ENCODE assay signal across 35 cellular contexts in the genomic region with DNA sequence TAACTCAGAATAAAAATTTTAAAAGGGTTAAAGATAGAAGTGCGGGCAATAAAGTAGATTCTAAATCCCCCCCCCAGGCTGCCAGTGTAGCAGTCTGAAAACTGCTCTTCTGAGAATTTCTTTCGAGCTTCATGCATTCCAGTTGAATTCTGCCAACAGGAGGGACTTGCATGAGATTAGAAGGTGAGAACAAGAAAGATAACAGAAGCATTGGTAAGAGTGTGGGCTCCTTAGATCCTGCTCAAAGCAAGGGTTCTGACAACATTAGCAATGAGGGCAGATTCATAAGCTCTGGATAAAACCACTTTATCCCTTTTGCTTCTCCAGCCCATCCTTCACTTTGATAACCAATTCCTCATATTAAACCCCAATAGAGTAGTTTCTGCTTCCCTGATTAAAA.
DNase-seq lines count a peak whose midpoint lies in the region; ATAC-seq and TF ChIP-seq lines count a peak whose summit lies in the region.
"Had no signal": no experiment of that assay in that cellular context is flagged by ENCODE, and none has a peak within 500 bp of the region (broad histone marks: within the 10 kb centered on the region; RNA-seq: fewer than 3 reads in every experiment).

No MANE protein-coding gene starts in this region.

- H3K4me2 ChIP-seq in GM23338 (no peak overlapping the region), mesendoderm (ENCODE audit: low read length) (no peak overlapping the region), neural progenitor cell (peak overlapping the region; percentile 17)
- H3K4me2 ChIP-seq: A549; BLaER1; BLaER1 treated with 17β-estradiol and CSF1 and Interleukin-3, amounts not matched to agents 10 nM and 100 nM had no signal

- H3K4me1 ChIP-seq in GM23338 (ENCODE audit: insufficient read depth), result peaks cover 9% of the 10 kb centered on the region
- peaks cover 5% of the 10 kb centered on the region for H3K4me1 ChIP-seq in mesendoderm (ENCODE audit: control insufficient read depth, low read depth, low read length)
- peaks cover 53% of the 10 kb centered on the region for H3K4me1 ChIP-seq in neural progenitor cell
- H3K4me1 ChIP-seq: A549; BE2C; BLaER1; BLaER1 treated with 17β-estradiol and CSF1 and Interleukin-3, amounts not matched to agents 10 nM and 100 nM; Caco-2 had no signal

- no peak overlapping the region for H4K8ac ChIP-seq in mesendoderm (ENCODE audit: low read depth, low read length)

- no peak for DNase-seq in GM23338 (ENCODE audit: low spot score)
- peak; percentile 53 for DNase-seq in NCI-H226
- peak; percentile 88 for DNase-seq in mesendoderm
- no peak for DNase-seq in neural progenitor cell (ENCODE audit: low spot score)
- no peak for DNase-seq in putamen (ENCODE audit: low spot score)
- DNase-seq in RKO (ENCODE audit: low spot score), result no peak
- no peak for DNase-seq in activated CD8-positive, alpha-beta memory T cell treated with anti-CD3 and anti-CD28 coated beads, Interleukin-2, amount 50 U/mL, for 4 hours
- DNase-seq in activated CD4-positive, CD25-positive, alpha-beta regulatory T cell treated with anti-CD3 and anti-CD28 coated beads, Interleukin-2, amount 50 U/mL, for 72 hours, result no peak
- DNase-seq: 8988T; ACHN; AML-193; BE2C; C1 segment of cervical spinal cord; Caco-2; Calu3; CD4-positive, alpha-beta memory T cell; CD4-positive, alpha-beta T cell; CD4-positive, CD25-positive, alpha-beta regulatory T cell; CD8-positive, alpha-beta memory T cell; CD8-positive, alpha-beta T cell; COR-L47; DMS 273 treated with DMSO at 0.1 percent for 48 hours; DMS153; DMS53; DMS79; DMS79 treated with DMSO at 0.1 percent for 48 hours; DND-41; EL had no signal

- ATAC-seq in GM23338, result no peak
- ATAC-seq: A549; CD8-positive, alpha-beta T cell had no signal

- H3K27ac Mint-ChIP-seq in GM23338 (0 out of 2 replicates have a peak overlapping the region, but pooled peaks have one; percentile 18), neural progenitor cell (no peak overlapping the region)
- H3K27ac Mint-ChIP-seq: B cell; CD14-positive monocyte; CD4-positive, alpha-beta memory T cell; CD4-positive, alpha-beta T cell; CD4-positive, CD25-positive, alpha-beta regulatory T cell; CD8-positive, alpha-beta memory T cell; CD8-positive, alpha-beta T cell had no signal

- H2AFZ ChIP-seq in GM23338 (no peak overlapping the region), neural progenitor cell (replicated peaks) (peak overlapping the region; percentile 18)

- H3K9me2 ChIP-seq in GM23338 (ENCODE audit: insufficient read depth), result peaks cover 8% of the 10 kb centered on the region; the same call in 1 of the 2 replicates

- no peaks in the 10 kb centered on the region for H3K36me3 ChIP-seq in GM23338 (ENCODE audit: insufficient read depth)
- no peaks in the 10 kb centered on the region for H3K36me3 ChIP-seq in mesendoderm (ENCODE audit: control insufficient read depth, insufficient read depth, low read length)
- H3K36me3 ChIP-seq in neural progenitor cell, result no peaks in the 10 kb centered on the region
- H3K36me3 ChIP-seq: BE2C; BLaER1; BLaER1 treated with 17β-estradiol and CSF1 and Interleukin-3, amounts not matched to agents 10 nM and 100 nM had no signal

- H3F3A ChIP-seq in GM23338 (replicated peaks; ENCODE audit: low read depth) (no peaks in the 10 kb centered on the region), neural progenitor cell (ENCODE audit: low read depth) (peaks cover 21% of the 10 kb centered on the region)

- H3K79me2 ChIP-seq in GM23338 (replicated peaks; ENCODE audit: insufficient read depth), result no peaks in the 10 kb centered on the region
- no peaks in the 10 kb centered on the region for H3K79me2 ChIP-seq in mesendoderm (ENCODE audit: control insufficient read depth, insufficient read depth, low read length)
- H3K79me2 ChIP-seq in neural progenitor cell (ENCODE audit: low read depth), result no peaks in the 10 kb centered on the region

- H3K4me3 ChIP-seq in GM23338 (no peak overlapping the region), mesendoderm (ENCODE audit: low read length) (no peak overlapping the region), neural progenitor cell (no peak overlapping the region)
- H3K4me3 ChIP-seq: A549; BLaER1; BLaER1 treated with 17β-estradiol and CSF1 and Interleukin-3, amounts not matched to agents 10 nM and 100 nM had no signal

- no peaks in the 10 kb centered on the region for H3K79me1 ChIP-seq in mesendoderm (ENCODE audit: low read length)

- TF ChIP-seq CTCF in GM23338 (conservative IDR thresholded peaks at IDR 0.05; ENCODE audit: low read depth in 2 of 2) (no peak), neural progenitor cell (IDR thresholded peaks at IDR 0.05) (no peak)

- H4K20me1 ChIP-seq in GM23338 (replicated peaks; ENCODE audit: insufficient read depth), result no peaks in the 10 kb centered on the region
- H4K20me1 ChIP-seq in neural progenitor cell (ENCODE audit: low read depth), result no peaks in the 10 kb centered on the region
- H4K20me1 ChIP-seq: BLaER1; BLaER1 treated with 17β-estradiol and CSF1 and Interleukin-3, amounts not matched to agents 10 nM and 100 nM had no signal

- H3K27me3 ChIP-seq in GM23338 (ENCODE audit: insufficient read depth) (no peaks in the 10 kb centered on the region), mesendoderm (ENCODE audit: insufficient read depth, low read length, poor library complexity) (no peaks in the 10 kb centered on the region), neural progenitor cell (no peaks in the 10 kb centered on the region)
- H3K27me3 ChIP-seq: BE2C; BLaER1; BLaER1 treated with 17β-estradiol and CSF1 and Interleukin-3, amounts not matched to agents 10 nM and 100 nM had no signal

- H3K4me1 Mint-ChIP-seq in GM23338 (peaks cover 10% of the 10 kb centered on the region), neural progenitor cell (peaks cover 11% of the 10 kb centered on the region)
- H3K4me1 Mint-ChIP-seq: B cell; CD14-positive monocyte; CD4-positive, alpha-beta memory T cell; CD4-positive, CD25-positive, alpha-beta regulatory T cell; CD8-positive, alpha-beta memory T cell had no signal

- H3K9me3 Mint-ChIP-seq in GM23338 (peaks cover 9% of the 10 kb centered on the region), neural progenitor cell (peaks cover 5% of the 10 kb centered on the region)

- no peaks in the 10 kb centered on the region; the same call in 2 of the 3 replicates for H3K36me3 Mint-ChIP-seq in GM23338 (ENCODE audit: low read depth)
- H3K36me3 Mint-ChIP-seq in neural progenitor cell, result peaks cover 4% of the 10 kb centered on the region
- H3K36me3 Mint-ChIP-seq: CD14-positive monocyte; CD4-positive, alpha-beta memory T cell; CD4-positive, CD25-positive, alpha-beta regulatory T cell; CD8-positive, alpha-beta memory T cell; CD8-positive, alpha-beta T cell had no signal

- H3K27me3 Mint-ChIP-seq in GM23338 (ENCODE audit: insufficient read depth, low read depth, poor library complexity) (no peaks in the 10 kb centered on the region), neural progenitor cell (ENCODE audit: insufficient read depth, low read depth) (no peaks in the 10 kb centered on the region)
- H3K27me3 Mint-ChIP-seq: B cell; CD4-positive, alpha-beta memory T cell; CD4-positive, alpha-beta T cell; CD4-positive, CD25-positive, alpha-beta regulatory T cell; CD8-positive, alpha-beta memory T cell had no signal

- no peak overlapping the region for H3K18ac ChIP-seq in mesendoderm (ENCODE audit: low read length)

- no peak overlapping the region for H2BK15ac ChIP-seq in mesendoderm (replicated peaks; ENCODE audit: low read depth)

- H3K9ac ChIP-seq in mesendoderm (ENCODE audit: low read length), result no peak overlapping the region
- H3K9ac ChIP-seq in neural progenitor cell, result no peak overlapping the region
- H3K9ac ChIP-seq: BLaER1; BLaER1 treated with 17β-estradiol and CSF1 and Interleukin-3, amounts not matched to agents 10 nM and 100 nM had no signal

- H3K27ac ChIP-seq in GM23338 (ENCODE audit: low read depth), result no peak overlapping the region
- no peak overlapping the region for H3K27ac ChIP-seq in mesendoderm (ENCODE audit: low read depth, low read length)
- peak overlapping the region; percentile 66 for H3K27ac ChIP-seq in neural progenitor cell
- H3K27ac ChIP-seq: 22Rv1; A549; BLaER1; BLaER1 treated with 17β-estradiol and CSF1 and Interleukin-3, amounts not matched to agents 10 nM and 100 nM; C4-2B had no signal

- no peaks in the 10 kb centered on the region for H3K9me3 ChIP-seq in neural progenitor cell (ENCODE audit: low read depth)
- H3K9me3 ChIP-seq: A549, BE2C, BLaER1, Caco-2 had no signal

- no peak overlapping the region for H3K56ac ChIP-seq in mesendoderm (ENCODE audit: low read length)

- no peak overlapping the region for H3K4me3 Mint-ChIP-seq in GM23338
- no peak overlapping the region for H3K4me3 Mint-ChIP-seq in neural progenitor cell
- H3K4me3 Mint-ChIP-seq: B cell; CD14-positive monocyte; CD4-positive, alpha-beta memory T cell; CD4-positive, alpha-beta T cell; CD4-positive, CD25-positive, alpha-beta regulatory T cell; CD8-positive, alpha-beta memory T cell; CD8-positive, alpha-beta T cell had no signal

- no peak overlapping the region for H2BK5ac ChIP-seq in mesendoderm (ENCODE audit: low read length)

- H3K4ac ChIP-seq in mesendoderm (ENCODE audit: low read depth, low read length), result no peak overlapping the region

- no peak overlapping the region for H4K5ac ChIP-seq in mesendoderm (ENCODE audit: low read length)

- no CpG with 5 or more reads among the region's 2 CpGs for WGBS in mesendoderm (ENCODE audit: extremely low coverage, insufficient coverage, low lambda C conversion rate)

- H2BK120ac ChIP-seq in mesendoderm (ENCODE audit: low read depth, low read length), result no peak overlapping the region

- no peak overlapping the region for H3K23ac ChIP-seq in mesendoderm (ENCODE audit: low read length)

- no peak overlapping the region for H2AK5ac ChIP-seq in mesendoderm (ENCODE audit: low read length)

Comparison
In these comparisons a context has a peak if more than half of its experiments do, and no peak if none do; other contexts are left out.
1. DNase-seq: peak in NCI-H226 (single experiment) and mesendoderm (single experiment); none in GM23338 (single experiment), neural progenitor cell (single experiment), putamen (single experiment), RKO (single experiment), activated CD8-positive, alpha-beta memory T cell treated with anti-CD3 and anti-CD28 coated beads, Interleukin-2, amount 50 U/mL, for 4 hours (single experiment) and activated CD4-positive, CD25-positive, alpha-beta regulatory T cell treated with anti-CD3 and anti-CD28 coated beads, Interleukin-2, amount 50 U/mL, for 72 hours (single experiment).